Comparison of ENCODE assay signal across 21 cellular contexts in the genomic region with DNA sequence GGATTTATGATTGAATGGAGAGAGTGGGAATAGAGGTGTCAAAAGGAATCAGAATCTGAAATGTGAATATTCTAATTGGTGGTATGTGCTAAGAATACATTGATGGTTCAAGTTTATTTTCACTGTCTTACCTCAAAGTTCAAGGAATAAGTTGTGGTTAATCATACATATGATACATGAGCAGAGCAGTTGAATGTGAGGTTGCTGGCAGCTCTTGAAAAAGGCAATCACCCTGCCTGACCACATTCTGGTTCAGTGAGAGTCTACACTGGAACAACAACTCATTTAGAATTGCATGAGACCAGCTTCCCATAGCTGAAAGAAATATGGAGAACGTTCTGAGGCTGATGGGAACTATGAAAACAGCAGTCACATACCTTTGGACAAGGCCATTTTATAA.
A peak's percentile ranks its signal among the peaks of the same experiment; 100 is the strongest.
DNase-seq lines count a peak whose midpoint lies in the region; FAIRE-seq and TF ChIP-seq lines count a peak whose summit lies in the region.
"Had no signal": no experiment of that assay in that cellular context is flagged by ENCODE, and none has a peak within 500 bp of the region (broad histone marks: within the 10 kb centered on the region; RNA-seq: fewer than 3 reads in every experiment).

No MANE protein-coding gene starts in this region.

- H3K4me1 ChIP-seq in osteoblast (ENCODE audit: insufficient read depth, low read length), result peaks cover 29% of the 10 kb centered on the region

- no peaks in the 10 kb centered on the region for H3K36me3 ChIP-seq in osteoblast (ENCODE audit: insufficient read depth, low read length)
- H3K36me3 ChIP-seq: vagina had no signal

- H3K79me2 ChIP-seq in osteoblast (ENCODE audit: insufficient read depth, low read length), result no peaks in the 10 kb centered on the region

- H4K20me1 ChIP-seq in osteoblast (ENCODE audit: insufficient read depth, low read length), result no peaks in the 10 kb centered on the region

- H3K27ac ChIP-seq in epithelial cell of prostate (peak overlapping the region; percentile 67), osteoblast (ENCODE audit: low read depth, low read length) (peak overlapping the region; percentile 75)
- H3K27ac ChIP-seq: SK-N-MC, vagina had no signal

- peak overlapping the region; percentile 37 for H2AFZ ChIP-seq in osteoblast (ENCODE audit: low read length)

- FAIRE-seq in RCC 7860 (lab: Jason Lieb, UNC), result peak; percentile 92
- FAIRE-seq: G401.6, GM12878 had no signal

- H3K4me2 ChIP-seq in osteoblast (ENCODE audit: insufficient read depth, low read length), result peak overlapping the region; percentile 30

- H3K4me3 ChIP-seq in osteoblast (ENCODE audit: insufficient read depth, low read length), result no peak overlapping the region
- H3K4me3 ChIP-seq: GM12878, SK-N-MC, vagina had no signal

- no peak for TF ChIP-seq CTCF in osteoblast (IDR thresholded peaks at IDR 0.05; ENCODE audit: extremely low read depth, low read depth, low read length)

- no peaks in the 10 kb centered on the region for H3K27me3 ChIP-seq in osteoblast (ENCODE audit: insufficient read depth, low read length)
- H3K27me3 ChIP-seq: vagina had no signal

- DNase-seq in EH (ENCODE audit: low read depth) (peak; percentile 72), RCC 7860 (ENCODE audit: low spot score) (peak; percentile 53), epithelial cell of prostate (ENCODE audit: low read depth, low spot score) (no peak), osteoblast (ENCODE audit: insufficient read length, low spot score, missing footprints) (no peak), DMS53 treated with DMSO at 0.1 percent for 48 hours (lab: John Stamatoyannopoulos, UW; ENCODE audit: unreplicated experiment) (no peak), RKO (ENCODE audit: low spot score) (no peak), kidney glomerular epithelial cell (lab: John Stamatoyannopoulos, UW) (no peak), SHP77 treated with DMSO at 0.1 percent for 48 hours (lab: John Stamatoyannopoulos, UW) (no peak)
- DNase-seq: activated CD4-positive, alpha-beta T cell treated with anti-CD3 and anti-CD28 coated beads for 48 hours; activated CD8-positive, alpha-beta memory T cell treated with anti-CD3 and anti-CD28 coated beads, Interleukin-2, amount 50 U/mL, for 48 hours; activated gamma-delta T cell treated with Interleukin-2 at 50 U/mL for 16 hours; aorta; dermis blood vessel endothelial cell; islet precursor cell; NCI-H2081; NCI-H510A treated with DMSO at 0.1 percent for 48 hours; nucleus accumbens had no signal

- H3K9me3 ChIP-seq in osteoblast (ENCODE audit: low read depth, low read length), result no peaks in the 10 kb centered on the region
- H3K9me3 ChIP-seq: vagina had no signal

Comparison
In these comparisons a context has a peak if more than half of its experiments do, and no peak if none do; other contexts are left out.
1. DNase-seq: peak in EH (single experiment) and RCC 7860 (single experiment); none in epithelial cell of prostate (single experiment), osteoblast (single experiment), DMS53 treated with DMSO at 0.1 percent for 48 hours (single experiment), RKO (single experiment), kidney glomerular epithelial cell (single experiment) and SHP77 treated with DMSO at 0.1 percent for 48 hours (single experiment).